In the genomic region with DNA sequence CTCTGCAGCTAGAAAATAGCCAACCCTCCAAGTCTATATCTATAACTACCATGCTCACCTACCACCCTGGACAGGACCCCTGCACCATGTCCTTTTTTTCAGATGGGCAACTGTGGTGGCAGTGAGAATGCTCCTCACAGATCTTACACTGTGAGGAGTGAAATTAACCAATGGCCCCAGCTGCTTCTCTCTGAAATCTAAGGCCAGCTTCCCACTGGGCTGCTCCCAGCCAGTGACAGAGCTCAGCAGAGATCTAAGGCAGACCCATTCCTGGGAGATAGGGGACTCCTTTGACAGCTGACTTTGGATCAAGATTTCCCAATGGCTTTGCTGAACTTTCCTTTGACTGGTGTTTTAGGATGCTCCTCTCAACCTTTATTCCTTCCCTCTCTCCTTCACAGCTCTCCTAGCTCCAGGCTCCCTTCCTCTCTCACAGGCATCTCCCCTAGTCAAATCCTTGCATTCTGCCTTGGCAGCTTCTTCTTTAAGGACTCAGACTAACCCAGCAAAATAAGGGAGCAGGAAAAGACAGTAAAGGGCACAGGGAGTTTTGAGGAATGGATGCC, we compare ENCODE assay signal across 14 cellular contexts. TPM values are rescaled to one million over a fixed set of nuclear protein-coding genes. Genes with fewer than 3 reads are reported as not detected.
A peak's percentile ranks its signal among the peaks of the same experiment; 100 is the strongest.
DNase-seq lines count a peak whose midpoint lies in the region; ATAC-seq and TF ChIP-seq lines count a peak whose summit lies in the region.
"Had no signal": no experiment of that assay in that cellular context is flagged by ENCODE, and none has a peak within 500 bp of the region (broad histone marks: within the 10 kb centered on the region; RNA-seq: fewer than 3 reads in every experiment).

No MANE protein-coding gene starts in this region.

- H3K27ac ChIP-seq in CD8-positive, alpha-beta memory T cell (ENCODE audit: low read depth, low read length): no peak overlapping the region

- H3K27me3 Mint-ChIP-seq in CD8-positive, alpha-beta memory T cell: peaks cover 0 to 4% of the 10 kb centered on the region in 2 donors
- H3K27me3 Mint-ChIP-seq in central memory CD8-positive, alpha-beta T cell: peaks cover 4% of the 10 kb centered on the region
- H3K27me3 Mint-ChIP-seq in nephron (ENCODE audit: low read depth): peaks cover 24% of the 10 kb centered on the region

- POLR2A ChIA-PET in CD8-positive, alpha-beta memory T cell (lab: Charles Lee): interaction anchor here (0.6 to 1.9 kb wide), 6 partner anchors 9 to 334 kb away, joined by 3 to 17 read pairs (median 6); a partner anchor contains a TSS

- peak overlapping the region in 3 of 7 donors; percentile 80 to 88 (median 82) for H3K4me3 Mint-ChIP-seq in CD8-positive, alpha-beta memory T cell
- H3K4me3 Mint-ChIP-seq in central memory CD8-positive, alpha-beta T cell: peak overlapping the region; percentile 18
- H3K4me3 Mint-ChIP-seq in nephron: peak overlapping the region in 2 of 3 experiments; percentile 28 to 62

- no peaks in the 10 kb centered on the region for H3K36me3 ChIP-seq in CD8-positive, alpha-beta memory T cell (ENCODE audit: insufficient read depth, low read length)

- H3K4me1 Mint-ChIP-seq in CD8-positive, alpha-beta memory T cell: peaks cover 25 to 46% (median 27%) of the 10 kb centered on the region in 3 donors
- peaks cover 31% of the 10 kb centered on the region for H3K4me1 Mint-ChIP-seq in central memory CD8-positive, alpha-beta T cell
- H3K4me1 Mint-ChIP-seq in nephron: peaks cover 13% of the 10 kb centered on the region

- DNase-seq in NCI-H2227 (lab: John Stamatoyannopoulos, UW; ENCODE audit: unreplicated experiment): peak; percentile 33
- DNase-seq in NCI-H2227 treated with DMSO at 0.1 percent for 48 hours (lab: John Stamatoyannopoulos, UW): no peak
- no peak for DNase-seq in CD8-positive, alpha-beta memory T cell
- DNase-seq in central memory CD8-positive, alpha-beta T cell (ENCODE audit: low spot score in 2 of 2): no peak
- DNase-seq in SKM-1 (lab: John Stamatoyannopoulos, UW; ENCODE audit: unreplicated experiment): no peak
- DNase-seq in amygdala (lab: John Stamatoyannopoulos, UW): no peak
- DNase-seq: amniotic stem cell, NCI-H1092 treated with DMSO at 0.1 percent for 48 hours, NCI-H2171, NCI-H774 had no signal

- TF ChIP-seq CTCF in nephron (IDR thresholded peaks at IDR 0.05; ENCODE audit: unreplicated experiment in 3 of 3): no peak

- H3K9me3 ChIP-seq in CD8-positive, alpha-beta memory T cell (ENCODE audit: low read length): no peaks in the 10 kb centered on the region

- H3K27me3 ChIP-seq in CD8-positive, alpha-beta memory T cell (ENCODE audit: insufficient read depth, low read length, poor library complexity, severe bottlenecking): no peaks in the 10 kb centered on the region

- peaks cover 27% of the 10 kb centered on the region for H3K4me1 ChIP-seq in CD8-positive, alpha-beta memory T cell (ENCODE audit: insufficient read depth, low read length)

- ATAC-seq in central memory CD8-positive, alpha-beta T cell (replicated peaks; ENCODE audit: extremely low read depth, poor library complexity, severe bottlenecking): no peak
- ATAC-seq in GM18909 (IDR thresholded peaks at IDR 0.05; ENCODE audit: poor library complexity, unreplicated experiment): no peak
- ATAC-seq: GM12878 had no signal

- H3K36me3 Mint-ChIP-seq in CD8-positive, alpha-beta memory T cell: peaks cover 0 to 1% (median 0%) of the 10 kb centered on the region in 3 donors
- peaks cover 5% of the 10 kb centered on the region for H3K36me3 Mint-ChIP-seq in central memory CD8-positive, alpha-beta T cell (ENCODE audit: insufficient read depth)
- H3K36me3 Mint-ChIP-seq in nephron (ENCODE audit: low read depth): peaks cover 4% of the 10 kb centered on the region

- CTCF ChIA-PET in CD8-positive, alpha-beta memory T cell (lab: Charles Lee): interaction anchor here (0.6 to 7.1 kb wide), 17 partner anchors 10 to 1009 kb away, joined by 3 to 61 read pairs (median 4); a partner anchor contains a TSS

- no peaks in the 10 kb centered on the region for H3K9me3 Mint-ChIP-seq in CD8-positive, alpha-beta memory T cell
- H3K9me3 Mint-ChIP-seq in central memory CD8-positive, alpha-beta T cell: no peaks in the 10 kb centered on the region
- H3K9me3 Mint-ChIP-seq in nephron: no peaks in the 10 kb centered on the region
- H3K9me3 Mint-ChIP-seq: activated T-cell treated with anti-CD3 and anti-CD28 coated beads, Interleukin-2, amount 50 U/mL, for 4 hours had no signal

- H3K27ac Mint-ChIP-seq in CD8-positive, alpha-beta memory T cell: peak overlapping the region in 6 of 8 donors; percentile 24 to 87 (median 54)
- no peak overlapping the region for H3K27ac Mint-ChIP-seq in central memory CD8-positive, alpha-beta T cell (ENCODE audit: low read depth)
- peak overlapping the region; percentile 36 to 87 (median 56) for H3K27ac Mint-ChIP-seq in nephron

- no peak overlapping the region for H3K4me3 ChIP-seq in CD8-positive, alpha-beta memory T cell (ENCODE audit: low read length)
- H3K4me3 ChIP-seq: GM12878 had no signal

RNA-seq across cellular contexts. Expression of a gene that starts 1.6 kb away (rescaled TPM):
- total RNA-seq in CD8-positive, alpha-beta memory T cell: 1 to 10 TPM; 6.9 to 7.9 TPM
- polyA plus RNA-seq in CD8-positive, alpha-beta memory T cell: 0.20 TPM

RNA-seq across cellular contexts. Expression of a gene that starts 32.5 kb away (rescaled TPM):
- 10 to 100 TPM; 31.1 to 33.7 TPM for total RNA-seq in CD8-positive, alpha-beta memory T cell
- polyA plus RNA-seq in CD8-positive, alpha-beta memory T cell: 14.6 TPM

RNA-seq across cellular contexts. Expression of a gene that starts 46.9 kb away (rescaled TPM):
- 10 to 100 TPM; 24.8 to 26.2 TPM for total RNA-seq in CD8-positive, alpha-beta memory T cell
- 3.7 TPM for polyA plus RNA-seq in CD8-positive, alpha-beta memory T cell

RNA-seq across cellular contexts. Expression of a gene that starts 47.0 kb away (rescaled TPM):
- 10 to 100 TPM; 74.8 to 78.6 TPM for total RNA-seq in CD8-positive, alpha-beta memory T cell
- 92.8 TPM for polyA plus RNA-seq in CD8-positive, alpha-beta memory T cell
